Comparison of ENCODE assay signal across 9 cellular contexts in the genomic region with DNA sequence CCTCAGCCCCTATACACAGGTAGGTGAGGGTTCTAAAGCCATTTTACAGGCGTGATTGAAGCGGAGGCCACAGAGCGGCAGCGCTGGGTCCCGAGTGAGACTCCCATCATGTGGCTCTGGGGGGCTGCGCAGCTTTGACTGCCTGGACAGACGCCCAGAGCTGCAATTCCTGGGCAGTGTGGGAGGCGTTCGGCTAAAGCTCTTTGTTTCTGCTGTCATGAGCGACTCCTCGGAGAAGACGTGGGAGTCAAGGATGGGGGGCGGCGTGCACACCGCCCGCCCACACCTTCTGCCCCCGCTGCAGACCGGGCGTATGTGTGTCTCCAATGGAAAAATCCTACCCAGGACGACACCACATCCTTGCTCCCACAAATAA. TPM values are rescaled to one million over a fixed set of nuclear protein-coding genes. Genes with fewer than 3 reads are reported as not detected.
A peak's percentile ranks its signal among the peaks of the same experiment; 100 is the strongest.
DNase-seq lines count a peak whose midpoint lies in the region; ATAC-seq, FAIRE-seq and TF ChIP-seq lines count a peak whose summit lies in the region.
"Had no signal": no experiment of that assay in that cellular context is flagged by ENCODE, and none has a peak within 500 bp of the region (broad histone marks: within the 10 kb centered on the region; RNA-seq: fewer than 3 reads in every experiment).

No MANE protein-coding gene starts in this region.

- peak overlapping the region; percentile 84 for H3K4me3 Mint-ChIP-seq in activated CD4-positive, alpha-beta T cell treated with anti-CD3 and anti-CD28 coated beads, Interleukin-2, amount 10 ng/mL, durations not matched to agents 24 days and 14 days
- H3K4me3 Mint-ChIP-seq in astrocyte (ENCODE audit: unreplicated experiment) (peak overlapping the region; percentile 86), immature natural killer cell (peak overlapping the region; percentile 85 to 95 (median 92))
- H3K4me3 Mint-ChIP-seq in stimulated activated naive B cell treated with anti-CD40 and anti-IgM and Interleukin-4, amounts not matched to agents 10 μg/mL and 1 μg/mL and 100 μg/mL, for 72 hours, result peak overlapping the region; percentile 90 to 98

- ATAC-seq in stimulated activated naive B cell treated with anti-CD40 and anti-IgM and Interleukin-4, amounts not matched to agents 10 μg/mL and 1 μg/mL and 100 μg/mL, for 72 hours (replicated peaks), result no peak
- ATAC-seq in HG02610 (IDR thresholded peaks at IDR 0.05; ENCODE audit: unreplicated experiment) (no peak), body of pancreas (no peak)

- H3K27me3 Mint-ChIP-seq in activated CD4-positive, alpha-beta T cell treated with anti-CD3 and anti-CD28 coated beads, Interleukin-2, amount 10 ng/mL, durations not matched to agents 24 days and 14 days, result no peaks in the 10 kb centered on the region
- no peaks in the 10 kb centered on the region for H3K27me3 Mint-ChIP-seq in astrocyte (ENCODE audit: low read depth, unreplicated experiment)
- H3K27me3 Mint-ChIP-seq in immature natural killer cell (ENCODE audit: low read depth in 3 of 3), result peaks cover 13 to 38% (median 17%) of the 10 kb centered on the region in 3 donors
- H3K27me3 Mint-ChIP-seq in stimulated activated naive B cell treated with anti-CD40 and anti-IgM and Interleukin-4, amounts not matched to agents 10 μg/mL and 1 μg/mL and 100 μg/mL, for 72 hours, result no peaks in the 10 kb centered on the region

- H3K4me2 ChIP-seq in astrocyte (ENCODE audit: low read length), result peak overlapping the region; percentile 99

- FAIRE-seq in astrocyte (lab: Jason Lieb, UNC), result no peak
- FAIRE-seq: G401.6 had no signal

- peaks cover 3% of the 10 kb centered on the region for H3K36me3 ChIP-seq in astrocyte (ENCODE audit: insufficient read depth, low read length)
- no peaks in the 10 kb centered on the region for H3K36me3 ChIP-seq in body of pancreas (replicated peaks in 1 of 2; ENCODE audit: insufficient read depth in 1 of 2, low read depth in 2 of 2)

- H3K27me3 ChIP-seq in astrocyte (ENCODE audit: insufficient read depth, low read length) (no peaks in the 10 kb centered on the region), body of pancreas (peaks cover 0 to 4% of the 10 kb centered on the region in 2 donors)

- H3K27ac ChIP-seq in astrocyte (ENCODE audit: low read depth, low read length), result peak overlapping the region; percentile 64
- H3K27ac ChIP-seq in body of pancreas, result peak overlapping the region in 2 of 4 donors; percentile 49 to 56

- H3K9me3 ChIP-seq in astrocyte (ENCODE audit: insufficient read depth, low read depth, low read length) (no peaks in the 10 kb centered on the region), body of pancreas (no peaks in the 10 kb centered on the region)

- H2AFZ ChIP-seq in astrocyte (ENCODE audit: low read depth, low read length), result peak overlapping the region; percentile 70

- no peak for DNase-seq in activated CD4-positive, alpha-beta T cell treated with anti-CD3 and anti-CD28 coated beads, Interleukin-2, amount 10 ng/mL, durations not matched to agents 24 days and 14 days
- no peak for DNase-seq in activated CD4-positive, alpha-beta T cell treated with anti-CD3 and anti-CD28 coated beads for 1 hour
- no peak for DNase-seq in astrocyte (ENCODE audit: low read depth)
- no peak for DNase-seq in immature natural killer cell
- DNase-seq in stimulated activated naive B cell treated with anti-CD40 and anti-IgM and Interleukin-4, amounts not matched to agents 10 μg/mL and 1 μg/mL and 100 μg/mL, for 72 hours, result no peak
- DNase-seq in NCI-H774 (lab: John Stamatoyannopoulos, UW), result no peak
- no peak for DNase-seq in body of pancreas

- peaks cover 48% of the 10 kb centered on the region for H3K4me1 ChIP-seq in astrocyte (ENCODE audit: insufficient read depth, low read length)
- H3K4me1 ChIP-seq in body of pancreas, result peaks cover 28% of the 10 kb centered on the region

- H3K9me3 Mint-ChIP-seq in activated CD4-positive, alpha-beta T cell treated with anti-CD3 and anti-CD28 coated beads, Interleukin-2, amount 10 ng/mL, durations not matched to agents 24 days and 14 days, result no peaks in the 10 kb centered on the region
- H3K9me3 Mint-ChIP-seq in astrocyte (ENCODE audit: unreplicated experiment), result no peaks in the 10 kb centered on the region
- H3K9me3 Mint-ChIP-seq in immature natural killer cell, result no peaks in the 10 kb centered on the region
- H3K9me3 Mint-ChIP-seq in stimulated activated naive B cell treated with anti-CD40 and anti-IgM and Interleukin-4, amounts not matched to agents 10 μg/mL and 1 μg/mL and 100 μg/mL, for 72 hours, result no peaks in the 10 kb centered on the region

- TF ChIP-seq POLR2A in body of pancreas (IDR thresholded peaks at IDR 0.05), result no peak

- H4K20me1 ChIP-seq in astrocyte (ENCODE audit: insufficient read depth, low read length), result peaks cover 34% of the 10 kb centered on the region

- H3K27ac Mint-ChIP-seq in activated CD4-positive, alpha-beta T cell treated with anti-CD3 and anti-CD28 coated beads, Interleukin-2, amount 10 ng/mL, durations not matched to agents 24 days and 14 days, result peak overlapping the region; percentile 88
- H3K27ac Mint-ChIP-seq in astrocyte (ENCODE audit: unreplicated experiment), result peak overlapping the region; percentile 47
- H3K27ac Mint-ChIP-seq in immature natural killer cell, result peak overlapping the region; percentile 72 to 91 (median 80)
- peak overlapping the region; percentile 88 for H3K27ac Mint-ChIP-seq in stimulated activated naive B cell treated with anti-CD40 and anti-IgM and Interleukin-4, amounts not matched to agents 10 μg/mL and 1 μg/mL and 100 μg/mL, for 72 hours

- peaks cover 58% of the 10 kb centered on the region for H3K4me1 Mint-ChIP-seq in activated CD4-positive, alpha-beta T cell treated with anti-CD3 and anti-CD28 coated beads, Interleukin-2, amount 10 ng/mL, durations not matched to agents 24 days and 14 days
- H3K4me1 Mint-ChIP-seq in astrocyte (ENCODE audit: low read depth, unreplicated experiment) (peaks cover 28% of the 10 kb centered on the region), immature natural killer cell (peaks cover 67 to 75% of the 10 kb centered on the region in 2 donors)
- H3K4me1 Mint-ChIP-seq in stimulated activated naive B cell treated with anti-CD40 and anti-IgM and Interleukin-4, amounts not matched to agents 10 μg/mL and 1 μg/mL and 100 μg/mL, for 72 hours, result peaks cover 37 to 61% of the 10 kb centered on the region in 2 donors

- peaks cover 38% of the 10 kb centered on the region for H3K79me2 ChIP-seq in astrocyte (ENCODE audit: insufficient read depth, low read length)

- peaks cover 28% of the 10 kb centered on the region for H3K36me3 Mint-ChIP-seq in activated CD4-positive, alpha-beta T cell treated with anti-CD3 and anti-CD28 coated beads, Interleukin-2, amount 10 ng/mL, durations not matched to agents 24 days and 14 days (ENCODE audit: low read depth)
- peaks cover 8% of the 10 kb centered on the region for H3K36me3 Mint-ChIP-seq in astrocyte (ENCODE audit: low read depth, unreplicated experiment)
- peaks cover 0 to 7% (median 4%) of the 10 kb centered on the region in 3 donors for H3K36me3 Mint-ChIP-seq in immature natural killer cell
- H3K36me3 Mint-ChIP-seq in stimulated activated naive B cell treated with anti-CD40 and anti-IgM and Interleukin-4, amounts not matched to agents 10 μg/mL and 1 μg/mL and 100 μg/mL, for 72 hours, result peaks cover 3 to 17% of the 10 kb centered on the region in 2 donors

- H3K4me3 ChIP-seq in astrocyte (ENCODE audit: insufficient read depth, low read depth, low read length) (peak overlapping the region; percentile 83), body of pancreas (no peak overlapping the region)

- no peak for TF ChIP-seq CTCF in astrocyte (IDR thresholded peaks at IDR 0.05; ENCODE audit: insufficient read depth, low read depth, low read length)
- no peak for TF ChIP-seq CTCF in body of pancreas (IDR thresholded peaks at IDR 0.05)

- 52 to 88% methylated on average over 11 to 20 of the region's 20 CpGs for WGBS in body of pancreas, 2 donors

- peak overlapping the region; percentile 91 for H3K9ac ChIP-seq in astrocyte (ENCODE audit: low read length)

- intact Hi-C loops in activated CD4-positive, alpha-beta T cell treated with anti-CD3 and anti-CD28 coated beads, Interleukin-2, amount 10 ng/mL, durations not matched to agents 24 days and 14 days (cut with micrococcal nuclease), result no loop called here
- intact Hi-C loops in body of pancreas (cut with DNase I), result no loop called here

RNA-seq across cellular contexts. Expression of a gene that starts 0.9 kb away (rescaled TPM):
- 176 and 184 TPM in 2 replicates for total RNA-seq in activated CD4-positive, alpha-beta T cell treated with anti-CD3 and anti-CD28 coated beads, Interleukin-2, amount 10 ng/mL, durations not matched to agents 24 days and 14 days
- 51.7 and 63.7 TPM in 2 replicates for total RNA-seq in astrocyte
- 100 to 1,000 TPM; 101 to 137 (median 129) TPM for polyA plus RNA-seq in immature natural killer cell
- total RNA-seq in body of pancreas, result 10 to 100 TPM; 10.9 to 23.1 TPM
